ENCODE assay signal across 9 cellular contexts in the genomic region with DNA sequence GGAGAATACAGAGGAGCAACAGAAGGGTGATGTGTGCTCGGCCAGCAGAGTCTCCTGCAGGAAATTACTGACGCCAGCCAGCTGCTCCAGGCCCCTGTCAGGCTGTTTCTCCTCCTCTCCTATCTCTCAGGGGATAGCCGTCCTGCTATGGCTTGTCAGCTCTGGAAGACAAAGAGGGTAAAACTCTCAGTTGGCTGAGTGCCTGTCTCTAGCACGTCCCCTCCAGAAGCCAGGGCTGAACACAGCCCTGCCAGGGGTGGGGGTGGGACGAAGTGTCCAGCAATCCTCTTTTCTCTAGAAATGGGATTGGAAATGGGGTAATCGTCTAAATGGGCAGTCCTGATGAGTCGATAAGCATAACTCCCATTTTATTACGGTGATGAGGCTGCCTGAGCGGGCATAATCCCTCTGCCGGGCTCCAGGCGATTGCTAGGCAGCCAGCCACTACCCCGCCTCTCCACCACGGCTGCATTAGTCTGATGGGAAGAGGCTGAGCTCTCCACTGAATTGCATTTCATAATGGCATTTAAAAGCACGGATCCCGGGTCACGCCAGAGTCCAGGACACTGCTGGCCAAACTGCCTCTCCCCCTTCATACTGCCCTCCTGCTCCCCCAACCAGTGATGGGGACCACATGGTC.
A peak's percentile ranks its signal among the peaks of the same experiment; 100 is the strongest.
DNase-seq lines count a peak whose midpoint lies in the region; ATAC-seq and TF ChIP-seq lines count a peak whose summit lies in the region.
"Had no signal": no experiment of that assay in that cellular context is flagged by ENCODE, and none has a peak within 500 bp of the region (broad histone marks: within the 10 kb centered on the region; RNA-seq: fewer than 3 reads in every experiment).

No MANE protein-coding gene starts in this region.

- intact Hi-C loops in ascending aorta (cut with DNase I): no loop called here

- ATAC-seq in left lobe of liver (peak; percentile 42), GM18870 (IDR thresholded peaks at IDR 0.05; ENCODE audit: unreplicated experiment) (no peak), GM21825 (IDR thresholded peaks at IDR 0.05; ENCODE audit: unreplicated experiment) (no peak)
- ATAC-seq: natural killer cell had no signal

- no peak for TF ChIP-seq CTCF in ascending aorta (IDR thresholded peaks at IDR 0.05)
- no peak for TF ChIP-seq CTCF in foreskin fibroblast (IDR thresholded peaks at IDR 0.05; ENCODE audit: low read depth, low read length)

- H3K27ac ChIP-seq in ascending aorta: no peak overlapping the region

- H3K4me3 ChIP-seq in ascending aorta: peak overlapping the region; percentile 23 to 53
- no peak overlapping the region for H3K4me3 ChIP-seq in foreskin fibroblast (ENCODE audit: low read depth in 1 of 2, low read length in 2 of 2)

- no peaks in the 10 kb centered on the region for H3K4me1 ChIP-seq in ascending aorta

- H3K27me3 ChIP-seq in ascending aorta: no peaks in the 10 kb centered on the region

- H3K36me3 ChIP-seq in ascending aorta: no peaks in the 10 kb centered on the region

- H3K9me3 ChIP-seq in ascending aorta: no peaks in the 10 kb centered on the region

- DNase-seq in NCI-H1105 (lab: John Stamatoyannopoulos, UW): peak; percentile 93
- DNase-seq in ascending aorta (ENCODE audit: low spot score in 2 of 2): no peak
- DNase-seq in left lobe of liver (ENCODE audit: low spot score): no peak
- peak; percentile 51 for DNase-seq in superior temporal gyrus (ENCODE audit: extremely low spot score)
- no peak for DNase-seq in activated effector memory CD4-positive, alpha-beta T cell treated with anti-CD3 and anti-CD28 coated beads, Interleukin-2, amount 50 U/mL, for 16 hours
- no peak for DNase-seq in foreskin fibroblast
- DNase-seq: natural killer cell had no signal

Comparison
In these comparisons a context has a peak if more than half of its experiments do, and no peak if none do; other contexts are left out.
1. DNase-seq: peak in NCI-H1105 (single experiment) and superior temporal gyrus (single experiment); none in ascending aorta (0 of 2), left lobe of liver (single experiment), activated effector memory CD4-positive, alpha-beta T cell treated with anti-CD3 and anti-CD28 coated beads, Interleukin-2, amount 50 U/mL, for 16 hours (single experiment) and foreskin fibroblast (0 of 2).
2. H3K4me3 ChIP-seq: peak in ascending aorta (2 of 2); none in foreskin fibroblast (0 of 2).